Comparison of ENCODE assay signal across 14 cellular contexts in genomic region chr7:28070311-28071055, GRCh38.
DNase-seq lines count a peak whose midpoint lies in the region; ATAC-seq lines count a peak whose summit lies in the region.
"Had no signal": no experiment of that assay in that cellular context is flagged by ENCODE, and none has a peak within 500 bp of the region (broad histone marks: within the 10 kb centered on the region; RNA-seq: fewer than 3 reads in every experiment).

No MANE protein-coding gene starts in this region.

- H4K20me1 ChIP-seq in GM23248 (ENCODE audit: insufficient read depth) = no peaks in the 10 kb centered on the region

- no peaks in the 10 kb centered on the region for H3K36me3 Mint-ChIP-seq in central memory CD8-positive, alpha-beta T cell (ENCODE audit: insufficient read depth)
- H3K36me3 Mint-ChIP-seq: activated naive CD8-positive, alpha-beta T cell treated with anti-CD3 and anti-CD28 coated beads, Interleukin-2, amount 10 ng/mL, durations not matched to agents 7 days and 5 days; CD8-positive, alpha-beta T cell had no signal

- no peaks in the 10 kb centered on the region for H3K9me3 ChIP-seq in GM23248 (ENCODE audit: low read depth)
- H3K9me3 ChIP-seq in muscle layer of duodenum (ENCODE audit: control insufficient read depth in 1 of 2, low read length in 2 of 2) = no peaks in the 10 kb centered on the region
- H3K9me3 ChIP-seq: lower lobe of right lung, Peyer's patch had no signal

- H3K27me3 ChIP-seq in GM23248 (replicated peaks; ENCODE audit: insufficient read depth) (no peaks in the 10 kb centered on the region), muscle layer of duodenum (ENCODE audit: low read depth, low read length) (no peaks in the 10 kb centered on the region)
- H3K27me3 ChIP-seq: Peyer's patch had no signal

- H3K27me3 Mint-ChIP-seq in central memory CD8-positive, alpha-beta T cell = no peaks in the 10 kb centered on the region

- H3K9me3 Mint-ChIP-seq in central memory CD8-positive, alpha-beta T cell = no peaks in the 10 kb centered on the region
- H3K9me3 Mint-ChIP-seq: activated naive CD8-positive, alpha-beta T cell treated with anti-CD3 and anti-CD28 coated beads, Interleukin-2, amount 10 ng/mL, durations not matched to agents 7 days and 5 days; CD8-positive, alpha-beta T cell had no signal

- DNase-seq in GM23248 = peak; percentile 57
- DNase-seq in central memory CD8-positive, alpha-beta T cell (ENCODE audit: low spot score in 2 of 2) = no peak
- DNase-seq in superior temporal gyrus (ENCODE audit: extremely low spot score) = peak; percentile 23
- DNase-seq in activated CD8-positive, alpha-beta memory T cell treated with anti-CD3 and anti-CD28 coated beads, Interleukin-2, amount 50 U/mL, for 4 hours = no peak
- no peak for DNase-seq in LoVo (ENCODE audit: low spot score)
- DNase-seq in activated CD4-positive, CD25-positive, alpha-beta regulatory T cell treated with anti-CD3 and anti-CD28 coated beads, Interleukin-2, amount 50 U/mL, for 72 hours = no peak
- DNase-seq: activated CD4-positive, CD25-positive, alpha-beta regulatory T cell; activated naive CD8-positive, alpha-beta T cell treated with anti-CD3 and anti-CD28 coated beads, Interleukin-2, amount 10 ng/mL, durations not matched to agents 7 days and 5 days; CD8-positive, alpha-beta T cell; NCI-H526; Peyer's patch; T-helper 1 cell had no signal

- H3K36me3 ChIP-seq in GM23248 (ENCODE audit: low read depth) (no peaks in the 10 kb centered on the region), muscle layer of duodenum (ENCODE audit: control insufficient read depth in 1 of 2, insufficient read depth in 2 of 2, low read length in 2 of 2) (no peaks in the 10 kb centered on the region)
- H3K36me3 ChIP-seq: lower lobe of right lung, Peyer's patch had no signal

- H3K27ac ChIP-seq in GM23248 = peak overlapping the region; percentile 62
- H3K27ac ChIP-seq in muscle layer of duodenum (ENCODE audit: low read length) = peak overlapping the region; percentile 50

- peaks cover 70% of the 10 kb centered on the region for H3K79me2 ChIP-seq in GM23248 (ENCODE audit: insufficient read depth)

- H3K27ac Mint-ChIP-seq in central memory CD8-positive, alpha-beta T cell (ENCODE audit: low read depth) = no peak overlapping the region
- H3K27ac Mint-ChIP-seq: activated naive CD8-positive, alpha-beta T cell treated with anti-CD3 and anti-CD28 coated beads, Interleukin-2, amount 10 ng/mL, durations not matched to agents 7 days and 5 days; CD8-positive, alpha-beta T cell had no signal

- H3K4me3 Mint-ChIP-seq in central memory CD8-positive, alpha-beta T cell = peak overlapping the region; percentile 31
- H3K4me3 Mint-ChIP-seq: activated naive CD8-positive, alpha-beta T cell treated with anti-CD3 and anti-CD28 coated beads, Interleukin-2, amount 10 ng/mL, durations not matched to agents 7 days and 5 days; CD8-positive, alpha-beta T cell had no signal

- H3K4me1 Mint-ChIP-seq in central memory CD8-positive, alpha-beta T cell = peaks cover 33% of the 10 kb centered on the region
- H3K4me1 Mint-ChIP-seq: activated naive CD8-positive, alpha-beta T cell treated with anti-CD3 and anti-CD28 coated beads, Interleukin-2, amount 10 ng/mL, durations not matched to agents 7 days and 5 days had no signal

- H3K4me1 ChIP-seq in GM23248 (ENCODE audit: insufficient read depth) = peaks cover 61% of the 10 kb centered on the region
- H3K4me1 ChIP-seq in muscle layer of duodenum (ENCODE audit: control insufficient read depth in 1 of 2, insufficient read depth in 2 of 2, low read length in 2 of 2) = peaks cover 12 to 36% of the 10 kb centered on the region in 2 donors

- in situ Hi-C loops in GM23248 (cut with MboI) = no loop called here

- peak overlapping the region; percentile 95 for H3K4me2 ChIP-seq in GM23248 (ENCODE audit: unreplicated experiment)

- ATAC-seq in central memory CD8-positive, alpha-beta T cell (replicated peaks; ENCODE audit: extremely low read depth, poor library complexity, severe bottlenecking) = no peak
- ATAC-seq: CD8-positive, alpha-beta T cell had no signal

- peak overlapping the region; percentile 40 for H3K9ac ChIP-seq in GM23248

- H3K4me3 ChIP-seq in GM23248 = peak overlapping the region; percentile 20
- H3K4me3 ChIP-seq in muscle layer of duodenum (ENCODE audit: low read depth in 1 of 2, low read length in 2 of 2) = no peak overlapping the region
- H3K4me3 ChIP-seq: lower lobe of right lung, Peyer's patch had no signal

- H2AFZ ChIP-seq in GM23248 = peak overlapping the region; percentile 45

- H3K9me2 ChIP-seq in GM23248 (ENCODE audit: insufficient read depth) = no peaks in the 10 kb centered on the region

- 15% methylated on average over 9 of the region's 9 CpGs for WGBS in GM23248 (ENCODE audit: low coverage in 1 of 2, low lambda C conversion rate in 2 of 2, missing lambda C conversion rate in 2 of 2), 2 experiments

- peaks cover 26% of the 10 kb centered on the region for H3F3A ChIP-seq in GM23248 (ENCODE audit: insufficient read depth)

Comparison
In these comparisons a context has a peak if more than half of its experiments do, and no peak if none do; other contexts are left out.
1. DNase-seq: peak in GM23248 (single experiment) and superior temporal gyrus (single experiment); none in central memory CD8-positive, alpha-beta T cell (0 of 2), activated CD8-positive, alpha-beta memory T cell treated with anti-CD3 and anti-CD28 coated beads, Interleukin-2, amount 50 U/mL, for 4 hours (single experiment), LoVo (single experiment) and activated CD4-positive, CD25-positive, alpha-beta regulatory T cell treated with anti-CD3 and anti-CD28 coated beads, Interleukin-2, amount 50 U/mL, for 72 hours (single experiment).